15 cellular contexts compared by ENCODE assay signal in genomic region chr12:3632256-3633240, GRCh38.
DNase-seq lines count a peak whose midpoint lies in the region; ATAC-seq and TF ChIP-seq lines count a peak whose summit lies in the region.
"Had no signal": no experiment of that assay in that cellular context is flagged by ENCODE, and none has a peak within 500 bp of the region (broad histone marks: within the 10 kb centered on the region; RNA-seq: fewer than 3 reads in every experiment).

No MANE protein-coding gene starts in this region.

- H3K4me3 ChIP-seq in PC-3 (ENCODE audit: low read length) = no peak overlapping the region
- no peak overlapping the region for H3K4me3 ChIP-seq in mesenchymal stem cell (ENCODE audit: insufficient read depth in 1 of 2, low read depth in 1 of 2, low read length in 2 of 2)
- H3K4me3 ChIP-seq: esophagus muscularis mucosa, stomach had no signal

- no peak overlapping the region for H3K4ac ChIP-seq in mesenchymal stem cell (ENCODE audit: low read depth in 1 of 2, low read length in 2 of 2)

- H3F3A ChIP-seq in PC-3 (ENCODE audit: low read length, unreplicated experiment) = no peaks in the 10 kb centered on the region

- peaks cover 5 to 10% of the 10 kb centered on the region in 2 donors for H3K36me3 Mint-ChIP-seq in activated naive CD4-positive, alpha-beta T cell treated with anti-CD3 and anti-CD28 coated beads, Interleukin-2, amount 50 U/mL, for 72 hours
- peaks cover 25% of the 10 kb centered on the region for H3K36me3 Mint-ChIP-seq in activated naive CD4-positive, alpha-beta T cell treated with anti-CD3 and anti-CD28 coated beads for 36 hours (ENCODE audit: low read depth)

- no peaks in the 10 kb centered on the region for H3K79me1 ChIP-seq in mesenchymal stem cell (replicated peaks; ENCODE audit: low read length, poor library complexity, severe bottlenecking)

- WGBS in mesenchymal stem cell = 89% methylated on average over 4 of the region's 6 CpGs

- H3K36me3 ChIP-seq in PC-3 (ENCODE audit: low read depth, low read length) = no peaks in the 10 kb centered on the region
- H3K36me3 ChIP-seq in mesenchymal stem cell (ENCODE audit: control insufficient read depth in 1 of 2, insufficient read depth in 2 of 2, low read depth in 1 of 2, low read length in 2 of 2) = no peaks in the 10 kb centered on the region
- H3K36me3 ChIP-seq: esophagus muscularis mucosa had no signal

- no peak overlapping the region for H2BK5ac ChIP-seq in mesenchymal stem cell (ENCODE audit: low read depth, low read length, poor library complexity, severe bottlenecking)

- no peaks in the 10 kb centered on the region for H3K4me1 Mint-ChIP-seq in activated naive CD4-positive, alpha-beta T cell treated with anti-CD3 and anti-CD28 coated beads for 36 hours (ENCODE audit: low read depth)
- H3K4me1 Mint-ChIP-seq: IgD-negative memory B cell had no signal

- no peak overlapping the region for H4K8ac ChIP-seq in mesenchymal stem cell (ENCODE audit: low read length)

- intact Hi-C loops in activated naive CD4-positive, alpha-beta T cell treated with anti-CD3 and anti-CD28 coated beads for 36 hours (cut with micrococcal nuclease) = no loop called here
- intact Hi-C loops in PC-3 (cut with micrococcal nuclease) = no loop called here

- peak overlapping the region; percentile 69 to 85 for H3K27ac Mint-ChIP-seq in activated naive CD4-positive, alpha-beta T cell treated with anti-CD3 and anti-CD28 coated beads, Interleukin-2, amount 50 U/mL, for 72 hours
- H3K27ac Mint-ChIP-seq in activated naive CD4-positive, alpha-beta T cell treated with anti-CD3 and anti-CD28 coated beads for 36 hours = no peak overlapping the region

- TF ChIP-seq CTCF in PC-3 (conservative IDR thresholded peaks at IDR 0.05; ENCODE audit: low read depth, low read length) = no peak

- H2AFZ ChIP-seq in PC-3 (ENCODE audit: low read length) (no peak overlapping the region), mesenchymal stem cell (ENCODE audit: low read depth, low read length) (no peak overlapping the region)

- POLR2A ChIA-PET in PC-3 (lab: Charles Lee; ENCODE audit: unreplicated experiment) = interaction anchor here (0.6 kb wide), 1 partner anchor 317 kb away, joined by 3 read pairs; no protein-coding TSS in a partner anchor

- no peak overlapping the region for H3K18ac ChIP-seq in mesenchymal stem cell (ENCODE audit: low read depth in 1 of 2, low read length in 2 of 2)

- no peak for DNase-seq in activated naive CD4-positive, alpha-beta T cell treated with anti-CD3 and anti-CD28 coated beads, Interleukin-2, amount 50 U/mL, for 72 hours (ENCODE audit: low spot score in 2 of 2)
- DNase-seq in activated naive CD4-positive, alpha-beta T cell treated with anti-CD3 and anti-CD28 coated beads for 36 hours = no peak
- DNase-seq in PC-3 (peak; percentile 33), fibroblast of peridontal ligament (ENCODE audit: extremely low read depth) (peak; percentile 47), COR-L47 (lab: John Stamatoyannopoulos, UW) (no peak), occipital lobe (lab: John Stamatoyannopoulos, UW) (no peak), mesenchymal stem cell (no peak)
- DNase-seq: activated gamma-delta T cell treated with Interleukin-2 at 50 U/mL for 16 hours, NCI-H1092, SHP77 treated with DMSO at 0.1 percent for 48 hours, stomach, T-helper 9 cell had no signal

- no TSS peak for BruUV-seq in PC-3 (replicated peaks; lab: Mats Ljungman, UMichigan)

- H3K79me2 ChIP-seq in PC-3 (ENCODE audit: low read length) = no peaks in the 10 kb centered on the region

- H3K4me1 ChIP-seq in PC-3 (ENCODE audit: insufficient read depth, low read length) (no peaks in the 10 kb centered on the region), mesenchymal stem cell (ENCODE audit: control insufficient read depth, insufficient read depth, low read depth, low read length) (no peaks in the 10 kb centered on the region)
- H3K4me1 ChIP-seq: esophagus muscularis mucosa, stomach had no signal

- no peak overlapping the region for H3K4me3 Mint-ChIP-seq in activated naive CD4-positive, alpha-beta T cell treated with anti-CD3 and anti-CD28 coated beads for 36 hours
- H3K4me3 Mint-ChIP-seq: IgD-negative memory B cell had no signal

- H3K27ac ChIP-seq in PC-3 (ENCODE audit: low read length) (no peak overlapping the region), mesenchymal stem cell (ENCODE audit: low read length, poor library complexity, severe bottlenecking) (no peak overlapping the region)
- H3K27ac ChIP-seq: esophagus muscularis mucosa, stomach had no signal

- H2BK12ac ChIP-seq in mesenchymal stem cell (ENCODE audit: low read length in 2 of 2) = no peak overlapping the region

- no peak overlapping the region for H3K9ac ChIP-seq in PC-3 (ENCODE audit: low read length)
- H3K9ac ChIP-seq in mesenchymal stem cell (ENCODE audit: low read length) = no peak overlapping the region

- CTCF ChIA-PET in activated naive CD4-positive, alpha-beta T cell treated with anti-CD3 and anti-CD28 coated beads for 36 hours (lab: Charles Lee) = interaction anchor here (0.6 kb wide), 1 partner anchor 18 kb away, joined by 3 read pairs; no protein-coding TSS in a partner anchor
- CTCF ChIA-PET in PC-3 (lab: Charles Lee) = no interaction called here

- no peak overlapping the region for H2AK5ac ChIP-seq in mesenchymal stem cell (ENCODE audit: low read length, severe bottlenecking)

- H3K9me2 ChIP-seq in PC-3 (replicated peaks; ENCODE audit: low read length) = no peaks in the 10 kb centered on the region

- no peak overlapping the region for H2BK120ac ChIP-seq in mesenchymal stem cell (ENCODE audit: low read depth, low read length)

- H3K27me3 ChIP-seq in PC-3 (ENCODE audit: low read length) (no peaks in the 10 kb centered on the region), mesenchymal stem cell (ENCODE audit: control insufficient read depth in 1 of 2, insufficient read depth in 1 of 2, low read length in 2 of 2) (no peaks in the 10 kb centered on the region)
- H3K27me3 ChIP-seq: stomach had no signal

- no peak overlapping the region for H2BK15ac ChIP-seq in mesenchymal stem cell (ENCODE audit: low read depth, poor library complexity, severe bottlenecking)

- H3K27me3 Mint-ChIP-seq in activated naive CD4-positive, alpha-beta T cell treated with anti-CD3 and anti-CD28 coated beads for 36 hours (ENCODE audit: low read depth) = no peaks in the 10 kb centered on the region
- H3K27me3 Mint-ChIP-seq: IgD-negative memory B cell had no signal

- H3K9me3 ChIP-seq in PC-3 (ENCODE audit: low read length) = no peaks in the 10 kb centered on the region
- H3K9me3 ChIP-seq in mesenchymal stem cell (ENCODE audit: control insufficient read depth, low read length) = no peaks in the 10 kb centered on the region
- H3K9me3 ChIP-seq: esophagus muscularis mucosa, stomach had no signal

- H3K14ac ChIP-seq in mesenchymal stem cell (ENCODE audit: low read length in 2 of 2) = no peak overlapping the region

- no peak overlapping the region for H3K23ac ChIP-seq in mesenchymal stem cell (ENCODE audit: low read length in 2 of 2)

- H3K4me2 ChIP-seq in PC-3 (ENCODE audit: low read length) (no peak overlapping the region), mesenchymal stem cell (ENCODE audit: low read length, poor library complexity, severe bottlenecking) (no peak overlapping the region)

- no peaks in the 10 kb centered on the region for H3K9me3 Mint-ChIP-seq in activated naive CD4-positive, alpha-beta T cell treated with anti-CD3 and anti-CD28 coated beads, Interleukin-2, amount 50 U/mL, for 72 hours
- H3K9me3 Mint-ChIP-seq in activated naive CD4-positive, alpha-beta T cell treated with anti-CD3 and anti-CD28 coated beads for 36 hours = no peaks in the 10 kb centered on the region
- H3K9me3 Mint-ChIP-seq: IgD-negative memory B cell had no signal

- ATAC-seq in activated naive CD4-positive, alpha-beta T cell treated with anti-CD3 and anti-CD28 coated beads, Interleukin-2, amount 50 U/mL, for 72 hours = peak in 1 of 2 donors; percentile 66
- ATAC-seq in PC-3 (no peak), HG02623 (IDR thresholded peaks at IDR 0.05; ENCODE audit: unreplicated experiment) (no peak)

- H4K20me1 ChIP-seq in PC-3 (ENCODE audit: low read length) = no peaks in the 10 kb centered on the region

- no peak overlapping the region for H4K91ac ChIP-seq in mesenchymal stem cell (ENCODE audit: low read length)

Comparison
In these comparisons a context has a peak if more than half of its experiments do, and no peak if none do; other contexts are left out.
1. DNase-seq: peak in PC-3 (single experiment) and fibroblast of peridontal ligament (single experiment); none in activated naive CD4-positive, alpha-beta T cell treated with anti-CD3 and anti-CD28 coated beads, Interleukin-2, amount 50 U/mL, for 72 hours (0 of 2), activated naive CD4-positive, alpha-beta T cell treated with anti-CD3 and anti-CD28 coated beads for 36 hours (single experiment), COR-L47 (single experiment), occipital lobe (single experiment) and mesenchymal stem cell (single experiment).